1 cellular context compared by ENCODE assay signal in genomic region chr1:19643602-19644419, GRCh38.
TF ChIP-seq lines count a peak whose summit lies in the region.

NBL1 (plus strand) TSS chr1:19644311; CDS start chr1:19655031, 10,720 bp downstream.

TF ChIP-seq in A549, 52 proteins besides CTCF, POLR2A, EP300 and RAD21 (continued from another document):
- TF ChIP-seq NR3C1 (IDR thresholded peaks at IDR 0.05) (no peak), HEYL (CRISPR knock-in tag; IDR thresholded peaks at IDR 0.05) (no peak)
